In genomic region chr18:22067109-22067508, GRCh38 we compare ENCODE assay signal across 31 cellular contexts.
DNase-seq lines count a peak whose midpoint lies in the region; ATAC-seq, FAIRE-seq and TF ChIP-seq lines count a peak whose summit lies in the region.
"Had no signal": no experiment of that assay in that cellular context is flagged by ENCODE, and none has a peak within 500 bp of the region (broad histone marks: within the 10 kb centered on the region; RNA-seq: fewer than 3 reads in every experiment).

No MANE protein-coding gene starts in this region.

- H3K9me1 ChIP-seq in K562 (ENCODE audit: control insufficient read depth, insufficient read depth, low read length) = no peaks in the 10 kb centered on the region

- H3K4me1 ChIP-seq in HEK293 (ENCODE audit: control insufficient read depth, insufficient read depth, low read length) (no peaks in the 10 kb centered on the region), K562 (replicated peaks in 1 of 2; ENCODE audit: control insufficient read depth in 2 of 2, insufficient read depth in 2 of 2, low read length in 2 of 2) (peaks cover 4 to 8% of the 10 kb centered on the region in 2 experiments; a peak in 3 of 5 replicates), esophagus squamous epithelium (no peaks in the 10 kb centered on the region), SK-N-SH (ENCODE audit: control insufficient read depth in 1 of 2, insufficient read depth in 2 of 2, low read depth in 1 of 2, low read length in 1 of 2) (no peaks in the 10 kb centered on the region)
- H3K4me1 ChIP-seq: A549; BE2C; BLaER1; BLaER1 treated with 17β-estradiol and CSF1 and Interleukin-3, amounts not matched to agents 10 nM and 100 nM had no signal

- TF ChIP-seq RAD21 in K562 (CRISPR knock-in tag; conservative IDR thresholded peaks at IDR 0.05 in 1 of 2, IDR thresholded peaks at IDR 0.05 in 1 of 2) (no peak), SK-N-SH (IDR thresholded peaks at IDR 0.05; ENCODE audit: low read length) (no peak)

- no peak for ATAC-seq in K562
- ATAC-seq: A549; CD8-positive, alpha-beta T cell had no signal

- no TSS peak for BruUV-seq in K562 (replicated peaks; lab: Mats Ljungman, UMichigan)

- FAIRE-seq in K562 (lab: Jason Lieb, UNC) = no peak
- FAIRE-seq: A204.1, A549, D721Med had no signal

- in situ Hi-C loops in K562 (cut with MboI) = no loop called here

- H3K36me3 ChIP-seq in HEK293 (ENCODE audit: control insufficient read depth in 2 of 2, insufficient read depth in 1 of 2, low read length in 2 of 2) (no peaks in the 10 kb centered on the region), K562 (ENCODE audit: control insufficient read depth, insufficient read depth, low read length) (no peaks in the 10 kb centered on the region), esophagus squamous epithelium (no peaks in the 10 kb centered on the region), SK-N-SH (replicated peaks in 1 of 2; ENCODE audit: control insufficient read depth in 1 of 2, insufficient read depth in 2 of 2, low read length in 1 of 2) (no peaks in the 10 kb centered on the region)
- H3K36me3 ChIP-seq: BE2C; BLaER1; BLaER1 treated with 17β-estradiol and CSF1 and Interleukin-3, amounts not matched to agents 10 nM and 100 nM had no signal

- H3K27me3 ChIP-seq in K562 (ENCODE audit: control insufficient read depth in 2 of 2, insufficient read depth in 2 of 2, low read length in 2 of 2) (peaks cover 12 to 23% of the 10 kb centered on the region in 2 experiments; a peak in 4 of 5 replicates), esophagus squamous epithelium (no peaks in the 10 kb centered on the region), SK-N-SH (ENCODE audit: insufficient read depth) (peaks cover 18% of the 10 kb centered on the region; the same call in 1 of the 2 replicates)
- H3K27me3 ChIP-seq: BE2C; BLaER1; BLaER1 treated with 17β-estradiol and CSF1 and Interleukin-3, amounts not matched to agents 10 nM and 100 nM had no signal

- no peak overlapping the region for H3K4me2 ChIP-seq in K562 (ENCODE audit: insufficient read depth, low read length)
- H3K4me2 ChIP-seq in SK-N-SH = no peak overlapping the region
- H3K4me2 ChIP-seq: A549; BLaER1; BLaER1 treated with 17β-estradiol and CSF1 and Interleukin-3, amounts not matched to agents 10 nM and 100 nM had no signal

- no peak overlapping the region for H3K4me3 ChIP-seq in HEK293 (ENCODE audit: low read depth, low read length)
- no peak overlapping the region for H3K4me3 ChIP-seq in K562
- H3K4me3 ChIP-seq in esophagus squamous epithelium = no peak overlapping the region
- no peak overlapping the region for H3K4me3 ChIP-seq in SK-N-SH (ENCODE audit: low read depth in 2 of 2, low read length in 1 of 2)
- H3K4me3 ChIP-seq: A549; BLaER1; BLaER1 treated with 17β-estradiol and CSF1 and Interleukin-3, amounts not matched to agents 10 nM and 100 nM had no signal

- DNase-seq in K562 (ENCODE audit: extremely low read depth in 1 of 4, low spot score in 3 of 4) (no peak), esophagus squamous epithelium (lab: John Stamatoyannopoulos, UW) (no peak), SK-N-SH (no peak)
- DNase-seq: 8988T; ACHN; AML-193; BE2C; C1 segment of cervical spinal cord; Caco-2; Calu3; CD4-positive, alpha-beta memory T cell; CD4-positive, alpha-beta T cell; CD4-positive, CD25-positive, alpha-beta regulatory T cell; CD8-positive, alpha-beta memory T cell; CD8-positive, alpha-beta T cell; COR-L47; DMS 273 treated with DMSO at 0.1 percent for 48 hours; DMS153; DMS53; DMS79; DMS79 treated with DMSO at 0.1 percent for 48 hours; DND-41; EL had no signal

- intact Hi-C loops in K562 (cut with micrococcal nuclease) (no loop called here), esophagus squamous epithelium (cut with DNase I) (no loop called here)

- no peaks in the 10 kb centered on the region for H3K9me3 ChIP-seq in HEK293 (ENCODE audit: control insufficient read depth, insufficient read depth, low read depth, low read length)
- H3K9me3 ChIP-seq in K562 (replicated peaks; ENCODE audit: control insufficient read depth, insufficient read depth, low read depth, low read length) = no peaks in the 10 kb centered on the region
- no peaks in the 10 kb centered on the region for H3K9me3 ChIP-seq in esophagus squamous epithelium
- H3K9me3 ChIP-seq in SK-N-SH = no peaks in the 10 kb centered on the region
- H3K9me3 ChIP-seq: A549, BE2C, BLaER1, Caco-2 had no signal

- TF ChIP-seq CTCF in HEK293 (tag by site-specific recombination; IDR thresholded peaks at IDR 0.05) = no peak
- no peak for TF ChIP-seq CTCF in K562 (IDR thresholded peaks at IDR 0.05 in 2 of 3, conservative IDR thresholded peaks at IDR 0.05 in 1 of 3; ENCODE audit: insufficient read depth in 2 of 3, low read depth in 1 of 3, low read length in 3 of 3)
- no peak for TF ChIP-seq CTCF in esophagus squamous epithelium (IDR thresholded peaks at IDR 0.05)
- TF ChIP-seq CTCF in SK-N-SH (IDR thresholded peaks at IDR 0.05) = no peak

- no peaks in the 10 kb centered on the region for H3F3A ChIP-seq in SK-N-SH (replicated peaks; ENCODE audit: insufficient read depth)

- CTCF ChIA-PET in HEK293 (lab: Yijun Ruan, JAX) (no interaction called here), K562 (lab: Yijun Ruan, JAX; ENCODE audit: low intra/inter-chr PET ratio) (no interaction called here), SK-N-SH (lab: Yijun Ruan, JAX) (no interaction called here)

- 0% methylated on average over 1 of the region's 2 CpGs for WGBS in K562 (ENCODE audit: insufficient coverage, low coverage, missing lambda C conversion rate)
- 79 to 83% methylated on average over 2 of the region's 2 CpGs for WGBS in esophagus squamous epithelium, 2 donors
- WGBS in SK-N-SH (ENCODE audit: low lambda C conversion rate) = 13% methylated on average over 2 of the region's 2 CpGs

- no peak overlapping the region for H3K27ac ChIP-seq in HEK293 (ENCODE audit: extremely low read depth, low read depth, low read length)
- H3K27ac ChIP-seq in K562 (ENCODE audit: extremely low read depth, low read depth, low read length) = no peak overlapping the region
- no peak overlapping the region for H3K27ac ChIP-seq in esophagus squamous epithelium
- no peak overlapping the region for H3K27ac ChIP-seq in SK-N-SH (ENCODE audit: low read depth in 2 of 2, low read length in 1 of 2)
- H3K27ac ChIP-seq: 22Rv1; A549; BLaER1; BLaER1 treated with 17β-estradiol and CSF1 and Interleukin-3, amounts not matched to agents 10 nM and 100 nM; C4-2B had no signal

- H4K20me1 ChIP-seq in K562 (replicated peaks; ENCODE audit: control insufficient read depth, insufficient read depth, low read length) (peaks cover 11% of the 10 kb centered on the region; the same call in 1 of the 2 replicates), SK-N-SH (ENCODE audit: insufficient read depth) (no peaks in the 10 kb centered on the region)
- H4K20me1 ChIP-seq: BLaER1; BLaER1 treated with 17β-estradiol and CSF1 and Interleukin-3, amounts not matched to agents 10 nM and 100 nM had no signal

- H2AFZ ChIP-seq in K562 (ENCODE audit: low read depth, low read length) = no peak overlapping the region
- H2AFZ ChIP-seq in SK-N-SH (ENCODE audit: low read depth) = no peak overlapping the region

- POLR2A ChIA-PET in HEK293 (lab: Yijun Ruan, JAX) (no interaction called here), K562 (lab: Yijun Ruan, JAX) (interaction anchor here (0.7 kb wide), 1 partner anchor 266 kb away, joined by 3 read pairs; no protein-coding TSS in a partner anchor), SK-N-SH (lab: Yijun Ruan, JAX) (no interaction called here)

- TF ChIP-seq POLR2A in K562 (conservative IDR thresholded peaks at IDR 0.05) (no peak), esophagus squamous epithelium (IDR thresholded peaks at IDR 0.05) (no peak)

- TF ChIP-seq EP300 in K562 (IDR thresholded peaks at IDR 0.05; ENCODE audit: low read length) (no peak), SK-N-SH (IDR thresholded peaks at IDR 0.05; ENCODE audit: borderline replicate concordance in 1 of 2, low read depth in 1 of 2, low read length in 1 of 2) (no peak)

- no peaks in the 10 kb centered on the region for H3K79me2 ChIP-seq in K562 (ENCODE audit: control insufficient read depth, insufficient read depth, low read length)
- H3K79me2 ChIP-seq in SK-N-SH (ENCODE audit: insufficient read depth) = no peaks in the 10 kb centered on the region

- H3K9ac ChIP-seq in K562 (ENCODE audit: insufficient read depth in 1 of 2, low read depth in 2 of 2, low read length in 2 of 2) (no peak overlapping the region), SK-N-SH (no peak overlapping the region)
- H3K9ac ChIP-seq: BLaER1; BLaER1 treated with 17β-estradiol and CSF1 and Interleukin-3, amounts not matched to agents 10 nM and 100 nM had no signal

- H3K9me2 ChIP-seq in SK-N-SH = no peaks in the 10 kb centered on the region

TF ChIP-seq in HEK293, 187 proteins besides CTCF, POLR2A, EP300 and RAD21:
- TF ChIP-seq ZNF112 (tag by site-specific recombination; IDR thresholded peaks at IDR 0.05) (no peak), PRDM1 (tag by site-specific recombination; IDR thresholded peaks at IDR 0.05) (peak; percentile 49; the same call in 1 of the 2 replicates), ZNF366 (tag by site-specific recombination; conservative IDR thresholded peaks at IDR 0.05) (peak; percentile 62)

TF ChIP-seq in K562, 482 proteins besides CTCF, POLR2A, EP300 and RAD21 (continues in another document):
- TF ChIP-seq MBD2 (IDR thresholded peaks at IDR 0.05; ENCODE audit: borderline replicate concordance, low read depth) = no peak
- no peak for TF ChIP-seq PHF8 (IDR thresholded peaks at IDR 0.05; ENCODE audit: borderline replicate concordance, low read length)
- 0 out of 4 replicates have a peak, but pooled peaks of 1 of the 2 experiments have one; percentile 20 for TF ChIP-seq HDAC1 (IDR thresholded peaks at IDR 0.05)
- 0 out of 2 replicates have a peak, but pooled peaks have one; percentile 40 for TF ChIP-seq MIER1 (IDR thresholded peaks at IDR 0.05; ENCODE audit: low read depth)

TF ChIP-seq in SK-N-SH, 30 proteins besides CTCF, POLR2A, EP300 and RAD21 (continues in another document):
- no peak for TF ChIP-seq FOXM1 (IDR thresholded peaks at IDR 0.05; ENCODE audit: low read depth)
- no peak for TF ChIP-seq RCOR1 (IDR thresholded peaks at IDR 0.05; ENCODE audit: low read length)
- TF ChIP-seq CHD2 (IDR thresholded peaks at IDR 0.05; ENCODE audit: low read length, partially characterized antibody) = no peak
- TF ChIP-seq FOXJ3 (CRISPR knock-in tag; IDR thresholded peaks at IDR 0.05) = no peak
- no peak for TF ChIP-seq YY1 (IDR thresholded peaks at IDR 0.05; ENCODE audit: low read depth)
- no peak for TF ChIP-seq SIN3A (IDR thresholded peaks at IDR 0.05; ENCODE audit: borderline replicate concordance, low read depth, low read length)
- TF ChIP-seq POLR2AphosphoS5 (IDR thresholded peaks at IDR 0.05; ENCODE audit: low read depth, low read length) = no peak
- no peak for TF ChIP-seq GATA2 (CRISPR knock-in tag; IDR thresholded peaks at IDR 0.05)
- TF ChIP-seq USF1 (IDR thresholded peaks at IDR 0.05; ENCODE audit: borderline replicate concordance, low read depth) = no peak
